In the genomic region with DNA sequence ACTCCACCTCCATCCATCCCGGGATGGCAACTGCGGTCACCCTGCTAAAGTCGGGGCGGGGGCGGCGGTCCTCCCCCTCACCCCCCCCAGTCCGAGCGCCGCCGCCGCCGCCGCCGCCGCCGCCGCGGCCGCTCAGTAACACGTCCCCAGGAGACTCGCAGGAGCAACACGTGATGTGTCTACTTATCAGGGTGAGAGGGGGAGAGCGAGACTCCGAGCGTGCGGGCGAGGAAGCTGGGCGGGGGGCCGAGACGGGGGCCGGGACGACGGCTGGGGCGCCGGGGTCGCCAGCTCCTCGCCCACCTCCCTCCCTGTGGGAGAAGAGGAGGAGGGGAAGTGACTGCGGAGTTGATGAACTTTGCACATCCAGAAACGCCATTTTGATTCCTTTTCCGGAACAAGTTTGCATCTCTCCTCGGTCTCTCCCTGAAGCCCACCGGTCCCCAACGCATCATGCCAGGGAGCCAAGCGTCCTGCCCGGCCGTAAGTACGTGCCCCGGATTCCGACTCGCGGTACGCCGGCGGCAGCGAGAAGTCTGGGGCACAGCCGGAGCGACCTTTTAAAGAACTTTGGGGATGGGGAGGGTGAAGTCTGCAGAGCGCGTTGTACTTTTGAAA, we compare ENCODE assay signal across 1 cellular context.
A peak's percentile ranks its signal among the peaks of the same experiment; 100 is the strongest.
TF ChIP-seq lines count a peak whose summit lies in the region.

A gene with protein sequence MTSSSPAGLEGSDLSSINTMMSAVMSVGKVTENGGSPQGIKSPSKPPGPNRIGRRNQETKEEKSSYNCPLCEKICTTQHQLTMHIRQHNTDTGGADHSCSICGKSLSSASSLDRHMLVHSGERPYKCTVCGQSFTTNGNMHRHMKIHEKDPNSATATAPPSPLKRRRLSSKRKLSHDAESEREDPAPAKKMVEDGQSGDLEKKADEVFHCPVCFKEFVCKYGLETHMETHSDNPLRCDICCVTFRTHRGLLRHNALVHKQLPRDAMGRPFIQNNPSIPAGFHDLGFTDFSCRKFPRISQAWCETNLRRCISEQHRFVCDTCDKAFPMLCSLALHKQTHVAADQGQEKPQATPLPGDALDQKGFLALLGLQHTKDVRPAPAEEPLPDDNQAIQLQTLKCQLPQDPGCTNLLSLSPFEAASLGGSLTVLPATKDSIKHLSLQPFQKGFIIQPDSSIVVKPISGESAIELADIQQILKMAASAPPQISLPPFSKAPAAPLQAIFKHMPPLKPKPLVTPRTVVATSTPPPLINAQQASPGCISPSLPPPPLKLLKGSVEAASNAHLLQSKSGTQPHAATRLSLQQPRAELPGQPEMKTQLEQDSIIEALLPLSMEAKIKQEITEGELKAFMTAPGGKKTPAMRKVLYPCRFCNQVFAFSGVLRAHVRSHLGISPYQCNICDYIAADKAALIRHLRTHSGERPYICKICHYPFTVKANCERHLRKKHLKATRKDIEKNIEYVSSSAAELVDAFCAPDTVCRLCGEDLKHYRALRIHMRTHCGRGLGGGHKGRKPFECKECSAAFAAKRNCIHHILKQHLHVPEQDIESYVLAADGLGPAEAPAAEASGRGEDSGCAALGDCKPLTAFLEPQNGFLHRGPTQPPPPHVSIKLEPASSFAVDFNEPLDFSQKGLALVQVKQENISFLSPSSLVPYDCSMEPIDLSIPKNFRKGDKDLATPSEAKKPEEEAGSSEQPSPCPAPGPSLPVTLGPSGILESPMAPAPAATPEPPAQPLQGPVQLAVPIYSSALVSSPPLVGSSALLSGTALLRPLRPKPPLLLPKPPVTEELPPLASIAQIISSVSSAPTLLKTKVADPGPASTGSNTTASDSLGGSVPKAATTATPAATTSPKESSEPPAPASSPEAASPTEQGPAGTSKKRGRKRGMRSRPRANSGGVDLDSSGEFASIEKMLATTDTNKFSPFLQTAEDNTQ (N-terminal part only) (plus strand): TSS at position 384 of the 618 bp plus-strand sequence. CDS start 73,951 bp downstream, outside the sequence.

TF ChIP-seq in HepG2, 621 proteins besides CTCF, POLR2A, EP300 and RAD21 (continued from another document and continues in another):
- TF ChIP-seq, protein P1, sequence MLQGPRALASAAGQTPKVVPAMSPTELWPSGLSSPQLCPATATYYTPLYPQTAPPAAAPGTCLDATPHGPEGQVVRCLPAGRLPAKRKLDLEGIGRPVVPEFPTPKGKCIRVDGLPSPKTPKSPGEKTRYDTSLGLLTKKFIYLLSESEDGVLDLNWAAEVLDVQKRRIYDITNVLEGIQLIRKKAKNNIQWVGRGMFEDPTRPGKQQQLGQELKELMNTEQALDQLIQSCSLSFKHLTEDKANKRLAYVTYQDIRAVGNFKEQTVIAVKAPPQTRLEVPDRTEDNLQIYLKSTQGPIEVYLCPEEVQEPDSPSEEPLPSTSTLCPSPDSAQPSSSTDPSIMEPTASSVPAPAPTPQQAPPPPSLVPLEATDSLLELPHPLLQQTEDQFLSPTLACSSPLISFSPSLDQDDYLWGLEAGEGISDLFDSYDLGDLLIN (CRISPR knock-in tag; IDR thresholded peaks at IDR 0.05; ENCODE audit: borderline replicate concordance) = no peak
- TF ChIP-seq REL (CRISPR knock-in tag; conservative IDR thresholded peaks at IDR 0.05) (peak; percentile 87; the same call in 1 of the 2 replicates), KLF6 (CRISPR knock-in tag; IDR thresholded peaks at IDR 0.05) (peak; percentile 65; the same call in 1 of the 2 replicates), MIXL1 (CRISPR knock-in tag; IDR thresholded peaks at IDR 0.05) (peak; percentile 51; the same call in 1 of the 2 replicates), ZNF329 (CRISPR knock-in tag; IDR thresholded peaks at IDR 0.05; ENCODE audit: low read depth) (no peak), RELA (CRISPR knock-in tag; IDR thresholded peaks at IDR 0.05) (no peak), TAF1 (CRISPR knock-in tag; IDR thresholded peaks at IDR 0.05) (peak; percentile 68), ZNF253 (CRISPR knock-in tag; IDR thresholded peaks at IDR 0.05; ENCODE audit: borderline replicate concordance) (no peak; the same call in 1 of the 2 replicates), ZZZ3 (CRISPR knock-in tag; IDR thresholded peaks at IDR 0.05; ENCODE audit: borderline replicate concordance) (no peak), PAF1 (CRISPR knock-in tag; IDR thresholded peaks at IDR 0.05) (no peak), ZNF501 (CRISPR knock-in tag; IDR thresholded peaks at IDR 0.05) (no peak), ZNF292 (CRISPR knock-in tag; IDR thresholded peaks at IDR 0.05; ENCODE audit: borderline replicate concordance, low read depth) (no peak), ZNF607 (CRISPR knock-in tag; IDR thresholded peaks at IDR 0.05; ENCODE audit: borderline replicate concordance) (peak; percentile 21; the same call in 1 of the 2 replicates), ZNF12 (CRISPR knock-in tag; IDR thresholded peaks at IDR 0.05) (no peak), ESRRA (CRISPR knock-in tag; IDR thresholded peaks at IDR 0.05; ENCODE audit: low read depth) (peak; percentile 23; the same call in 1 of the 2 replicates), NCOR1 (IDR thresholded peaks at IDR 0.05; ENCODE audit: borderline replicate concordance, low read length) (peak; percentile 28; the same call in 1 of the 2 replicates), GLI4 (CRISPR knock-in tag; IDR thresholded peaks at IDR 0.05; ENCODE audit: borderline replicate concordance) (no peak), AKAP8 (CRISPR knock-in tag; IDR thresholded peaks at IDR 0.05) (no peak; the same call in 1 of the 2 replicates)
- TF ChIP-seq, protein P2, sequence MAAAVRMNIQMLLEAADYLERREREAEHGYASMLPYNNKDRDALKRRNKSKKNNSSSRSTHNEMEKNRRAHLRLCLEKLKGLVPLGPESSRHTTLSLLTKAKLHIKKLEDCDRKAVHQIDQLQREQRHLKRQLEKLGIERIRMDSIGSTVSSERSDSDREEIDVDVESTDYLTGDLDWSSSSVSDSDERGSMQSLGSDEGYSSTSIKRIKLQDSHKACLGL (CRISPR knock-in tag; IDR thresholded peaks at IDR 0.05) = peak; percentile 48; the same call in 1 of the 2 replicates
- TF ChIP-seq, protein P3, sequence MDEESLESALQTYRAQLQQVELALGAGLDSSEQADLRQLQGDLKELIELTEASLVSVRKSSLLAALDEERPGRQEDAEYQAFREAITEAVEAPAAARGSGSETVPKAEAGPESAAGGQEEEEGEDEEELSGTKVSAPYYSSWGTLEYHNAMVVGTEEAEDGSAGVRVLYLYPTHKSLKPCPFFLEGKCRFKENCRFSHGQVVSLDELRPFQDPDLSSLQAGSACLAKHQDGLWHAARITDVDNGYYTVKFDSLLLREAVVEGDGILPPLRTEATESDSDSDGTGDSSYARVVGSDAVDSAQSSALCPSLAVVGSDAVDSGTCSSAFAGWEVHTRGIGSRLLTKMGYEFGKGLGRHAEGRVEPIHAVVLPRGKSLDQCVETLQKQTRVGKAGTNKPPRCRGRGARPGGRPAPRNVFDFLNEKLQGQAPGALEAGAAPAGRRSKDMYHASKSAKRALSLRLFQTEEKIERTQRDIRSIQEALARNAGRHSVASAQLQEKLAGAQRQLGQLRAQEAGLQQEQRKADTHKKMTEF (CRISPR knock-in tag; IDR thresholded peaks at IDR 0.05) = peak; percentile 7; the same call in 1 of the 2 replicates
- TF ChIP-seq, protein P4, sequence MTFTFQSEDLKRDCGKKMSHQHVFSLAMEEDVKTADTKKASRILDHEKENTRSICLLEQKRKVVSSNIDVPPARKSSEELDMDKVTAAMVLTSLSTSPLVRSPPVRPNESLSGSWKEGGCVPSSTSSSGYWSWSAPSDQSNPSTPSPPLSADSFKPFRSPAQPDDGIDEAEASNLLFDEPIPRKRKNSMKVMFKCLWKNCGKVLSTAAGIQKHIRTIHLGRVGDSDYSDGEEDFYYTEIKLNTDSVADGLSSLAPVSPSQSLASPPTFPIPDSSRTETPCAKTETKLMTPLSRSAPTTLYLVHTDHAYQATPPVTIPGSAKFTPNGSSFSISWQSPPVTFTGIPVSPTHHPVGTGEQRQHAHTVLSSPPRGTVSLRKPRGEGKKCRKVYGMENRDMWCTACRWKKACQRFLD (CRISPR knock-in tag; IDR thresholded peaks at IDR 0.05; ENCODE audit: borderline replicate concordance) = no peak
- TF ChIP-seq, protein P5, sequence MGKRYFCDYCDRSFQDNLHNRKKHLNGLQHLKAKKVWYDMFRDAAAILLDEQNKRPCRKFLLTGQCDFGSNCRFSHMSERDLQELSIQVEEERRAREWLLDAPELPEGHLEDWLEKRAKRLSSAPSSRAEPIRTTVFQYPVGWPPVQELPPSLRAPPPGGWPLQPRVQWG (CRISPR knock-in tag; IDR thresholded peaks at IDR 0.05; ENCODE audit: borderline replicate concordance, low read depth) = no peak
- TF ChIP-seq, protein P6, sequence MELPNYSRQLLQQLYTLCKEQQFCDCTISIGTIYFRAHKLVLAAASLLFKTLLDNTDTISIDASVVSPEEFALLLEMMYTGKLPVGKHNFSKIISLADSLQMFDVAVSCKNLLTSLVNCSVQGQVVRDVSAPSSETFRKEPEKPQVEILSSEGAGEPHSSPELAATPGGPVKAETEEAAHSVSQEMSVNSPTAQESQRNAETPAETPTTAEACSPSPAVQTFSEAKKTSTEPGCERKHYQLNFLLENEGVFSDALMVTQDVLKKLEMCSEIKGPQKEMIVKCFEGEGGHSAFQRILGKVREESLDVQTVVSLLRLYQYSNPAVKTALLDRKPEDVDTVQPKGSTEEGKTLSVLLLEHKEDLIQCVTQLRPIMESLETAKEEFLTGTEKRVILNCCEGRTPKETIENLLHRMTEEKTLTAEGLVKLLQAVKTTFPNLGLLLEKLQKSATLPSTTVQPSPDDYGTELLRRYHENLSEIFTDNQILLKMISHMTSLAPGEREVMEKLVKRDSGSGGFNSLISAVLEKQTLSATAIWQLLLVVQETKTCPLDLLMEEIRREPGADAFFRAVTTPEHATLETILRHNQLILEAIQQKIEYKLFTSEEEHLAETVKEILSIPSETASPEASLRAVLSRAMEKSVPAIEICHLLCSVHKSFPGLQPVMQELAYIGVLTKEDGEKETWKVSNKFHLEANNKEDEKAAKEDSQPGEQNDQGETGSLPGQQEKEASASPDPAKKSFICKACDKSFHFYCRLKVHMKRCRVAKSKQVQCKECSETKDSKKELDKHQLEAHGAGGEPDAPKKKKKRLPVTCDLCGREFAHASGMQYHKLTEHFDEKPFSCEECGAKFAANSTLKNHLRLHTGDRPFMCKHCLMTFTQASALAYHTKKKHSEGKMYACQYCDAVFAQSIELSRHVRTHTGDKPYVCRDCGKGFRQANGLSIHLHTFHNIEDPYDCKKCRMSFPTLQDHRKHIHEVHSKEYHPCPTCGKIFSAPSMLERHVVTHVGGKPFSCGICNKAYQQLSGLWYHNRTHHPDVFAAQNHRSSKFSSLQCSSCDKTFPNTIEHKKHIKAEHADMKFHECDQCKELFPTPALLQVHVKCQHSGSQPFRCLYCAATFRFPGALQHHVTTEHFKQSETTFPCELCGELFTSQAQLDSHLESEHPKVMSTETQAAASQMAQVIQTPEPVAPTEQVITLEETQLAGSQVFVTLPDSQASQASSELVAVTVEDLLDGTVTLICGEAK (IDR thresholded peaks at IDR 0.05) = no peak
- TF ChIP-seq, protein P6 (CRISPR knock-in tag; IDR thresholded peaks at IDR 0.05) = no peak
- TF ChIP-seq, protein P7, sequence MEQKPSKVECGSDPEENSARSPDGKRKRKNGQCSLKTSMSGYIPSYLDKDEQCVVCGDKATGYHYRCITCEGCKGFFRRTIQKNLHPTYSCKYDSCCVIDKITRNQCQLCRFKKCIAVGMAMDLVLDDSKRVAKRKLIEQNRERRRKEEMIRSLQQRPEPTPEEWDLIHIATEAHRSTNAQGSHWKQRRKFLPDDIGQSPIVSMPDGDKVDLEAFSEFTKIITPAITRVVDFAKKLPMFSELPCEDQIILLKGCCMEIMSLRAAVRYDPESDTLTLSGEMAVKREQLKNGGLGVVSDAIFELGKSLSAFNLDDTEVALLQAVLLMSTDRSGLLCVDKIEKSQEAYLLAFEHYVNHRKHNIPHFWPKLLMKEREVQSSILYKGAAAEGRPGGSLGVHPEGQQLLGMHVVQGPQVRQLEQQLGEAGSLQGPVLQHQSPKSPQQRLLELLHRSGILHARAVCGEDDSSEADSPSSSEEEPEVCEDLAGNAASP (CRISPR knock-in tag; IDR thresholded peaks at IDR 0.05; ENCODE audit: borderline replicate concordance) = 0 out of 2 replicates have a peak, but pooled peaks have one; percentile 16
- TF ChIP-seq, protein P8, sequence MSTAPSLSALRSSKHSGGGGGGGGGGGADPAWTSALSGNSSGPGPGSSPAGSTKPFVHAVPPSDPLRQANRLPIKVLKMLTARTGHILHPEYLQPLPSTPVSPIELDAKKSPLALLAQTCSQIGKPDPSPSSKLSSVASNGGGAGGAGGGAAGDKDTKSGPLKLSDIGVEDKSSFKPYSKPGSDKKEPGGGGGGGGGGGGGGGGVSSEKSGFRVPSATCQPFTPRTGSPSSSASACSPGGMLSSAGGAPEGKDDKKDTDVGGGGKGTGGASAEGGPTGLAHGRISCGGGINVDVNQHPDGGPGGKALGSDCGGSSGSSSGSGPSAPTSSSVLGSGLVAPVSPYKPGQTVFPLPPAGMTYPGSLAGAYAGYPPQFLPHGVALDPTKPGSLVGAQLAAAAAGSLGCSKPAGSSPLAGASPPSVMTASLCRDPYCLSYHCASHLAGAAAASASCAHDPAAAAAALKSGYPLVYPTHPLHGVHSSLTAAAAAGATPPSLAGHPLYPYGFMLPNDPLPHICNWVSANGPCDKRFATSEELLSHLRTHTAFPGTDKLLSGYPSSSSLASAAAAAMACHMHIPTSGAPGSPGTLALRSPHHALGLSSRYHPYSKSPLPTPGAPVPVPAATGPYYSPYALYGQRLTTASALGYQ (CRISPR knock-in tag; IDR thresholded peaks at IDR 0.05) = 0 out of 2 replicates have a peak, but pooled peaks have one; percentile 28
